11 cellular contexts compared by ENCODE assay signal in the genomic region with DNA sequence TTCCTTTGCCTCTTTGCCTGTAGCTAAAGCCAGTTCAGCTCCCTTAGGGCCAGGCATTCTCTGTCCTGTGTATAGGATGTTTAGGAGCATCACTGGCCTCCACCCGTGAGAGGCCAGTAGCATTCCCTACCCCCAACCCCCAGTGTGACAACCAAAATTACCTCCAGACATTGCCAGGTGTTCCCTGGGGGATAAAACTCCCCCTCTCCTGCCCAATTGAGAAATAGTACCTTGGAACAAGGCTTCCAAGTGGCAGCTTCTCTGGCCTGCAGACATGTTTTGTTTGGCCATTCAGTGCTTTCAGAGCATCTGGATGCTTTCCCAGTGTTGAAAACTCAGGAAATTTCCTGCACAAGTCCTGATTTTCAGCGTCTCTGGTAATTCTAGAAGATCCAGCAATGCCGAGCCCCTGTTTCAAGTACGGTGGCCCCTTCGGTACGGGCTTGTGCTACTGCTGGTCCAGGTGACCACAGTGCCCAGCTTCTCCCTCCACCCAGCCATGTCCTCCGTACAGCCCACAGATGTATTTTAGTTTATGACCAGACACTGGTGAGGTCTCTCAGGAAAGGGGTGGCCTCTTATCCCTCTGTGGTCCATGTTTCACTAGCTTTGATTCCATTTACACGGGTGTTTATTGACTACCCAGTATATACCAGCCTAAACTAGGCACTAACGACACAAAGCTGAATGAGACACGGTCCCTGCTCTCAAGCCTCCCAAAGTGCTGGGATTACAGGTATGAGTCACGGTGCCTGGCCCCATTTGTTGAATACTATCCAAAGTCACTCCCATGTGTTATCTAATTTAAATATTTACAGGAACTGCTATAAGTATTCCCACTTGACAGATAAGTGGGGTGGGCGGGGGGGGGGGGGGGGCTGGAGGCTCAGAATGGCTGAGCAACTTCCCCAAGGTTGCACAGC.
DNase-seq lines count a peak whose midpoint lies in the region; ATAC-seq and TF ChIP-seq lines count a peak whose summit lies in the region.
"Had no signal": no experiment of that assay in that cellular context is flagged by ENCODE, and none has a peak within 500 bp of the region (broad histone marks: within the 10 kb centered on the region; RNA-seq: fewer than 3 reads in every experiment).

No MANE protein-coding gene starts in this region.

- H2BK5ac ChIP-seq in neuronal stem cell (ENCODE audit: low read length): no peak overlapping the region

- H3K79me1 ChIP-seq in neuronal stem cell (ENCODE audit: low read depth, low read length): no peaks in the 10 kb centered on the region

- H3K4me1 Mint-ChIP-seq in Caco-2 (ENCODE audit: low read depth, unreplicated experiment): no peaks in the 10 kb centered on the region
- H3K4me1 Mint-ChIP-seq: activated CD4-positive, alpha-beta memory T cell treated with anti-CD3 and anti-CD28 coated beads, Interleukin-2, amount 10 ng/mL, durations not matched to agents 7 days and 5 days had no signal

- H4K8ac ChIP-seq in neuronal stem cell (ENCODE audit: low read depth, low read length): no peak overlapping the region

- H2AK5ac ChIP-seq in neuronal stem cell (ENCODE audit: low read depth, low read length): no peak overlapping the region

- H3K4me1 ChIP-seq in Caco-2 (peaks cover 14% of the 10 kb centered on the region), neuronal stem cell (ENCODE audit: control insufficient read depth in 2 of 2, insufficient read depth in 1 of 2, low read depth in 1 of 2, low read length in 2 of 2) (peaks cover 2 to 9% of the 10 kb centered on the region in 2 donors)

- no peak overlapping the region for H3K27ac ChIP-seq in neuronal stem cell (replicated peaks; ENCODE audit: low read length)

- DNase-seq in Caco-2 (peak; percentile 50 to 52), NCI-H69 (lab: John Stamatoyannopoulos, UW) (peak; percentile 40), neuronal stem cell (ENCODE audit: low spot score) (no peak), NOMO-1 treated with DMSO at 0.1 percent for 48 hours (lab: John Stamatoyannopoulos, UW; ENCODE audit: unreplicated experiment) (no peak)
- DNase-seq in stimulated activated CD4-positive, alpha-beta T cell treated with anti-CD3 and anti-CD28 coated beads, Interleukin-4, amount 100 ng/mL, for 4 hours: no peak
- DNase-seq: activated CD4-positive, alpha-beta memory T cell treated with anti-CD3 and anti-CD28 coated beads, Interleukin-2, amount 10 ng/mL, durations not matched to agents 7 days and 5 days; NCI-H1417 treated with DMSO at 0.1 percent for 48 hours; occipital lobe had no signal

- H4K91ac ChIP-seq in neuronal stem cell (ENCODE audit: low read depth, low read length, poor library complexity): no peak overlapping the region

- H3K36me3 ChIP-seq in Caco-2 (ENCODE audit: control insufficient read depth, insufficient read depth, low read length) (no peaks in the 10 kb centered on the region), neuronal stem cell (replicated peaks in 1 of 2; ENCODE audit: control insufficient read depth in 2 of 2, insufficient read depth in 2 of 2, low read length in 2 of 2) (peaks cover 0 to 9% of the 10 kb centered on the region in 2 donors)

- TF ChIP-seq CTCF in Caco-2 (IDR thresholded peaks at IDR 0.05; ENCODE audit: insufficient read depth in 1 of 2, low read depth in 1 of 2, low read length in 1 of 2, severe bottlenecking in 1 of 2, unreplicated experiment in 1 of 2): no peak

- H2BK15ac ChIP-seq in neuronal stem cell (ENCODE audit: low read length): no peak overlapping the region

- H3K27me3 ChIP-seq in Caco-2 (replicated peaks; ENCODE audit: control insufficient read depth, insufficient read depth, low read length) (no peaks in the 10 kb centered on the region), neuronal stem cell (ENCODE audit: control insufficient read depth in 3 of 3, insufficient read depth in 3 of 3, low read depth in 1 of 3, low read length in 3 of 3) (no peaks in the 10 kb centered on the region)

- BruUV-seq in Caco-2 (replicated peaks; lab: Mats Ljungman, UMichigan): TSS peak; percentile 64

- H3K9me3 ChIP-seq in Caco-2 (0 out of 2 replicates have a peak, but pooled peaks cover 3% of the 10 kb centered on the region), neuronal stem cell (replicated peaks in 1 of 2; ENCODE audit: control insufficient read depth in 2 of 2, insufficient read depth in 1 of 2, low read depth in 1 of 2, low read length in 2 of 2) (peaks cover 0 to 5% of the 10 kb centered on the region in 2 donors)

- H2BK120ac ChIP-seq in neuronal stem cell (ENCODE audit: low read depth, low read length): no peak overlapping the region

- no peak overlapping the region for H3K4ac ChIP-seq in neuronal stem cell (ENCODE audit: low read length)

- no peaks in the 10 kb centered on the region for H3K36me3 Mint-ChIP-seq in Caco-2 (ENCODE audit: insufficient read depth, unreplicated experiment)

- H2BK12ac ChIP-seq in neuronal stem cell (ENCODE audit: low read length): no peak overlapping the region

- H2AFZ ChIP-seq in neuronal stem cell (ENCODE audit: low read length): no peak overlapping the region

- H3K4me2 ChIP-seq in neuronal stem cell (ENCODE audit: insufficient read depth, low read length, poor library complexity, severe bottlenecking): no peak overlapping the region

- no peak overlapping the region for H3K27ac Mint-ChIP-seq in Caco-2 (ENCODE audit: unreplicated experiment)
- H3K27ac Mint-ChIP-seq: activated CD4-positive, alpha-beta memory T cell treated with anti-CD3 and anti-CD28 coated beads, Interleukin-2, amount 10 ng/mL, durations not matched to agents 7 days and 5 days had no signal

- CTCF ChIA-PET in Caco-2 (lab: Charles Lee): interaction anchor here (1.3 kb wide), 1 partner anchor 214 kb away, joined by 3 read pairs; no protein-coding TSS in a partner anchor

- WGBS in neuronal stem cell (ENCODE audit: extremely low coverage in 2 of 2, insufficient read length in 2 of 2, insufficient replicate concordance in 1 of 2), 2 donors: no CpG with 5 or more reads among the region's 12 CpGs

- peak overlapping the region; percentile 24 for H3K18ac ChIP-seq in neuronal stem cell (ENCODE audit: low read length)

- H3K4me3 ChIP-seq in Caco-2 (ENCODE audit: low read depth, low read length) (no peak overlapping the region), neuronal stem cell (ENCODE audit: low read length in 2 of 2) (no peak overlapping the region)

- no peaks in the 10 kb centered on the region for H3K9me3 Mint-ChIP-seq in Caco-2 (ENCODE audit: unreplicated experiment)

- H3K23ac ChIP-seq in neuronal stem cell (ENCODE audit: low read depth, low read length, poor library complexity): no peak overlapping the region

- ATAC-seq in esophagus mucosa: peak; percentile 94
- ATAC-seq in HG02885 (IDR thresholded peaks at IDR 0.05; ENCODE audit: poor library complexity, unreplicated experiment): no peak
- ATAC-seq in HG03469 (IDR thresholded peaks at IDR 0.05; ENCODE audit: unreplicated experiment): no peak

- H3K14ac ChIP-seq in neuronal stem cell (ENCODE audit: low read length): no peak overlapping the region

- H3K27me3 Mint-ChIP-seq in Caco-2 (ENCODE audit: insufficient read depth, unreplicated experiment): no peaks in the 10 kb centered on the region

- no peak overlapping the region for H3K9ac ChIP-seq in neuronal stem cell (ENCODE audit: low read depth, low read length, poor library complexity)

- intact Hi-C loops in Caco-2 (cut with micrococcal nuclease; ENCODE audit: unreplicated experiment): no loop called here

- H3K4me3 Mint-ChIP-seq in Caco-2 (ENCODE audit: unreplicated experiment): no peak overlapping the region
- H3K4me3 Mint-ChIP-seq: activated CD4-positive, alpha-beta memory T cell treated with anti-CD3 and anti-CD28 coated beads, Interleukin-2, amount 10 ng/mL, durations not matched to agents 7 days and 5 days had no signal

- POLR2A ChIA-PET in Caco-2 (lab: Charles Lee): no interaction called here

Comparison
In these comparisons a context has a peak if more than half of its experiments do, and no peak if none do; other contexts are left out.
1. DNase-seq: peak in Caco-2 (2 of 2) and NCI-H69 (single experiment); none in neuronal stem cell (single experiment), NOMO-1 treated with DMSO at 0.1 percent for 48 hours (single experiment) and stimulated activated CD4-positive, alpha-beta T cell treated with anti-CD3 and anti-CD28 coated beads, Interleukin-4, amount 100 ng/mL, for 4 hours (0 of 2).